In the genomic region with DNA sequence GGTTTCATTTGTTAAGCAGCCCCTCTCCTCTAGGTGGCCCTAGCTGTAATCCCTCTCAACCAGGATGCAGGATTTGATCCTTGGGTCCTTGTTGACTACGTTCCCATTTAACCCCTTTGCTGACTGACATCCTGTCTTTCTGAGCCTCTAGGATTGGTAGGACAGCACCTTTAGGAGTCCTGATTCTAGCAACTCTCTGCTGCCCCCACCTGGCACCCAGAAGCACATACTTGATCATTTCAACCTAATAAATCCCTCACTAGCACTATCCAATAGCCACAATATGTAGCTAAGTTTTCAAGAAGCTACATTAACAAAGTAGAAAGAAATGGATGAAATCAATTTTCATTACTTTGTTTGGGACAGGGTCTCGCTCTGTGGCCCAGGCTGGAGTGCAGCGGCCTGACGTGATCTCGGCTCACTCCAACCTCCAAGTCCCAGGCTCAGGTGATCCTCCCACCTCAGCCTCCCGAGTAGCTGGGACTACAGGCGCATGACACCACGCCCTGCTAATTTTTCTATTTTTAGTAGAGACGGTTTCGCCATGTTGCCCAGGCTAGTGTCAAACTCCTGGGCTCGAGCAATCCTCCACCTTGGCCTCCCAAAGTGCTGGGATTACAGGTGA, we compare ENCODE assay signal across 8 cellular contexts. TPM values are rescaled to one million over a fixed set of nuclear protein-coding genes. Genes with fewer than 3 reads are reported as not detected.
DNase-seq lines count a peak whose midpoint lies in the region; ATAC-seq and TF ChIP-seq lines count a peak whose summit lies in the region.

No MANE protein-coding gene starts in this region.

- no CpG with 5 or more reads among the region's 11 CpGs for WGBS in H9 (ENCODE audit: extremely low coverage, insufficient read length, low lambda C conversion rate)

- no peak for ATAC-seq in HG02970 (IDR thresholded peaks at IDR 0.05; ENCODE audit: low FRiP score, unreplicated experiment)

- H3K14ac ChIP-seq in H9 (ENCODE audit: insufficient read depth, low read length): no peak overlapping the region

- H3K79me2 ChIP-seq in H9 (ENCODE audit: insufficient read depth, low read length): no peaks in the 10 kb centered on the region

- H2AK5ac ChIP-seq in H9 (ENCODE audit: insufficient read length, low read length): no peak overlapping the region

- H3K27ac Mint-ChIP-seq in H9: no peak overlapping the region

- DNase-seq in GM12864 (ENCODE audit: low read depth): peak; percentile 36
- DNase-seq in H9: peak; percentile 92
- DNase-seq in LoVo (ENCODE audit: low spot score): peak; percentile 70
- peak; percentile 20 for DNase-seq in SIG-M5 (lab: John Stamatoyannopoulos, UW)
- DNase-seq in activated naive CD4-positive, alpha-beta T cell (lab: John Stamatoyannopoulos, UW): peak in 3 of 4 experiments; percentile 2 to 30 (median 8)
- peak; percentile 29 to 84 (median 68) for DNase-seq in head of caudate nucleus
- peak; percentile 42 for DNase-seq in putamen (ENCODE audit: low spot score)

- H3K27ac ChIP-seq in H9 (ENCODE audit: insufficient read length, low read depth, low read length): no peak overlapping the region

- no peaks in the 10 kb centered on the region for H3K27me3 Mint-ChIP-seq in H9 (ENCODE audit: low read depth)

- H3K9me3 ChIP-seq in H9 (ENCODE audit: control insufficient read depth, low read depth, low read length): no peaks in the 10 kb centered on the region

- no peaks in the 10 kb centered on the region for H3K4me1 ChIP-seq in H9 (ENCODE audit: insufficient read depth, low read length)

- H2BK120ac ChIP-seq in H9 (ENCODE audit: low read depth, low read length, poor library complexity, severe bottlenecking): no peak overlapping the region

- no peak overlapping the region for H4K5ac ChIP-seq in H9 (ENCODE audit: insufficient read length, low read depth, low read length)

- H3K56ac ChIP-seq in H9 (ENCODE audit: insufficient read length, low read depth, low read length): no peak overlapping the region

- no peak overlapping the region for H2BK20ac ChIP-seq in H9 (ENCODE audit: low read depth, low read length, poor library complexity, severe bottlenecking)

- H3K79me1 ChIP-seq in H9 (ENCODE audit: insufficient read depth, low read depth, low read length, poor library complexity, severe bottlenecking): no peaks in the 10 kb centered on the region

- H3T11ph ChIP-seq in H9 (ENCODE audit: low read length): no peak overlapping the region

- H4K8ac ChIP-seq in H9 (replicated peaks; ENCODE audit: insufficient read length, low read depth, low read length): no peak overlapping the region

- intact Hi-C loops in head of caudate nucleus (cut with DNase I): no loop called here

- no peaks in the 10 kb centered on the region for H3K9me3 Mint-ChIP-seq in H9

- H2BK15ac ChIP-seq in H9 (ENCODE audit: low read depth, low read length): no peak overlapping the region

- peak; percentile 86 for TF ChIP-seq CTCF in GM12864 (IDR thresholded peaks at IDR 0.05; ENCODE audit: low read depth, low read length, missing control alignments)
- peak; percentile 87 for TF ChIP-seq CTCF in H9 (conservative IDR thresholded peaks at IDR 0.05)

- no peak overlapping the region for H4K91ac ChIP-seq in H9 (ENCODE audit: insufficient read length, low read depth, low read length)

- H3K4me2 ChIP-seq in H9 (ENCODE audit: insufficient read depth, insufficient read length, low read length): no peak overlapping the region

- H3K4me3 ChIP-seq in GM12864 (ENCODE audit: low read depth, low read length): no peak overlapping the region

- no peaks in the 10 kb centered on the region for H3K36me3 Mint-ChIP-seq in H9 (ENCODE audit: insufficient read depth in 1 of 3, low read depth in 3 of 3)

- H3K9ac ChIP-seq in H9 (ENCODE audit: extremely low read depth, insufficient read length, low read length): no peak overlapping the region

- H3K4me1 Mint-ChIP-seq in H9: no peaks in the 10 kb centered on the region

- no peak overlapping the region for H2BK5ac ChIP-seq in H9 (ENCODE audit: insufficient read length, low read length)

- H3K18ac ChIP-seq in H9 (ENCODE audit: insufficient read length, low read depth, low read length): no peak overlapping the region

- no peak overlapping the region for H2BK12ac ChIP-seq in H9 (ENCODE audit: insufficient read length, low read depth, low read length)

- H2AFZ ChIP-seq in H9 (ENCODE audit: low read length): no peak overlapping the region

- H3K4me3 Mint-ChIP-seq in H9: no peak overlapping the region

- no peak overlapping the region for H3K23ac ChIP-seq in H9 (ENCODE audit: insufficient read length, low read depth, low read length)

- no peaks in the 10 kb centered on the region for H3K27me3 ChIP-seq in H9 (ENCODE audit: insufficient read depth, low read length)

- no peaks in the 10 kb centered on the region for H3K23me2 ChIP-seq in H9 (ENCODE audit: insufficient read length, low read depth, low read length, poor library complexity, severe bottlenecking)

- H3K4ac ChIP-seq in H9 (ENCODE audit: low read depth, low read length): no peak overlapping the region

- H4K20me1 ChIP-seq in H9 (ENCODE audit: control insufficient read depth, insufficient read depth, insufficient read length): no peaks in the 10 kb centered on the region

RNA-seq across cellular contexts. Expression of a gene that starts 28.3 kb away (rescaled TPM):
- 111 and 112 TPM in 2 replicates for total RNA-seq in H9 (2021)

Comparison
In these comparisons a context has a peak if more than half of its experiments do, and no peak if none do; other contexts are left out.
1. DNase-seq: peak in every context shown above with its lines; median percentile 92 in H9; 70 in LoVo; 68 in head of caudate nucleus; 42 in putamen; 36 in GM12864; 20 in SIG-M5; 8 in activated naive CD4-positive, alpha-beta T cell.